Comparison of ENCODE assay signal across 7 cellular contexts in the genomic region with DNA sequence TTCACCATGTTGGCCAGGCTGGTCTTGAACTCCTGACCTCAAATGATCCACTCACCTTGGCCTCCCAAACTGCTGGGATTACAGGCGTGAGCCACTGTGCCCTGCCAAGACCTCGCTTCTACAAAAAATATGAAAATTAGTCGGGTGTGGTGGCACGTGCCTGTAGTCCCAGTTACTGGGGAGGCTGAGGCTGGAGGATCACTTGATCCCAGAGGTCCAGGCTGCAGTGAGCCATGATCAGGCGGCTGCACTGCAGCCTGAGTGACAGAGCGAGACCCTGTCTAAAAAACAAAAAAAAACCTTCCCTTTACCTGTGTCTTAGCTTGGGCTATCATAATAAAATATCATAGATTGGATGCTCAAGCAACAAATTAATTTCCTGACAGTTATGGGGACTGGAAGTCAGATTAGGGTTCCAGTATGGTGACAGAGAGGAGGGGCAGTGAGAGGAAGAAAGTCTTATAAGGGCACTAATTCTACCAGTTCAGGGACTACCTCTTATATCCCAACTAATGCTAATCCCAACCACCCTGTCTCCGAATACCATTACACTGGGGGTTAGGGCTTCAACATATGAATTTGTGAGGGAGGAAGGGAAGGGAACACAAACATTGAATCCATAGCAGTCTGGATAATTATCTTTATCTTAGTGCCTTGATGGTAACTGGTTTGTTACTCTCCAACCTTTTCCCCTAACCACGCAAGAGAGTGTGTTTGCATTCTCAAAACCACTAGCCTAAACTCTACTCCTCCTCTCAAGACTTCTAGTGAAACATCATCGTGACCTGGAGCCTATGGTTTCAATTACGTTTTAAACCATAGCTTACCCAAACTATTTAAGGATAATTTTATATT. TPM values are rescaled to one million over a fixed set of nuclear protein-coding genes. Genes with fewer than 3 reads are reported as not detected.
DNase-seq lines count a peak whose midpoint lies in the region; TF ChIP-seq lines count a peak whose summit lies in the region.
"Had no signal": no experiment of that assay in that cellular context is flagged by ENCODE, and none has a peak within 500 bp of the region (broad histone marks: within the 10 kb centered on the region; RNA-seq: fewer than 3 reads in every experiment).

No MANE protein-coding gene starts in this region.

- H3K9ac ChIP-seq in SK-N-MC (ENCODE audit: insufficient read length): peak overlapping the region; percentile 93
- H3K9ac ChIP-seq in mesenchymal stem cell (ENCODE audit: low read length): peak overlapping the region; percentile 88

- H2BK15ac ChIP-seq in mesenchymal stem cell (ENCODE audit: low read depth, poor library complexity, severe bottlenecking): no peak overlapping the region

- H3K23ac ChIP-seq in mesenchymal stem cell (ENCODE audit: low read length in 2 of 2): no peak overlapping the region

- H3K27ac Mint-ChIP-seq in CD4-positive, alpha-beta memory T cell: peak overlapping the region; percentile 86 to 97 (median 94)
- H3K27ac Mint-ChIP-seq in CD14-positive monocyte: peak overlapping the region in 1 of 7 donors; percentile 92

- H2AK5ac ChIP-seq in mesenchymal stem cell (ENCODE audit: low read length, severe bottlenecking): no peak overlapping the region

- no peak overlapping the region for H3K4me2 ChIP-seq in mesenchymal stem cell (ENCODE audit: low read length, poor library complexity, severe bottlenecking)

- H3K79me1 ChIP-seq in mesenchymal stem cell (replicated peaks; ENCODE audit: low read length, poor library complexity, severe bottlenecking): peaks cover 17% of the 10 kb centered on the region

- peaks cover under 1% of the 10 kb centered on the region for H3K36me3 ChIP-seq in CD4-positive, alpha-beta memory T cell (ENCODE audit: insufficient read depth, low read length)
- H3K36me3 ChIP-seq in SK-N-MC (ENCODE audit: insufficient read depth, low read length) (peaks cover 27% of the 10 kb centered on the region), mesenchymal stem cell (ENCODE audit: control insufficient read depth in 1 of 2, insufficient read depth in 2 of 2, low read depth in 1 of 2, low read length in 2 of 2) (peaks cover 22 to 31% of the 10 kb centered on the region in 2 experiments)

- H3K4me1 Mint-ChIP-seq in CD4-positive, alpha-beta memory T cell: peaks cover 13 to 25% (median 21%) of the 10 kb centered on the region in 4 donors
- H3K4me1 Mint-ChIP-seq in CD14-positive monocyte: peaks cover 17% of the 10 kb centered on the region

- no peak overlapping the region for H3K4ac ChIP-seq in mesenchymal stem cell (ENCODE audit: low read depth in 1 of 2, low read length in 2 of 2)

- H3K4me3 Mint-ChIP-seq in CD4-positive, alpha-beta memory T cell: peak overlapping the region in 7 of 8 donors; percentile 9 to 92 (median 90)
- H3K4me3 Mint-ChIP-seq in CD14-positive monocyte: peak overlapping the region in 1 of 2 donors; percentile 82

- H3K4me1 ChIP-seq in CD4-positive, alpha-beta memory T cell (ENCODE audit: insufficient read depth, low read length): peaks cover 16% of the 10 kb centered on the region
- peaks cover 10% of the 10 kb centered on the region for H3K4me1 ChIP-seq in mesenchymal stem cell (ENCODE audit: control insufficient read depth, insufficient read depth, low read depth, low read length)

- H3K36me3 Mint-ChIP-seq in CD4-positive, alpha-beta memory T cell: peaks cover 8 to 15% of the 10 kb centered on the region in 2 donors
- peaks cover 16 to 20% of the 10 kb centered on the region in 2 donors for H3K36me3 Mint-ChIP-seq in CD14-positive monocyte

- H4K91ac ChIP-seq in mesenchymal stem cell (ENCODE audit: low read length): no peak overlapping the region

- peak overlapping the region; percentile 81 for H3K27ac ChIP-seq in CD4-positive, alpha-beta memory T cell (ENCODE audit: low read depth, low read length)
- H3K27ac ChIP-seq in SK-N-MC (peak overlapping the region; percentile 65), mesenchymal stem cell (ENCODE audit: low read length, poor library complexity, severe bottlenecking) (no peak overlapping the region)

- H3K9me3 ChIP-seq in CD4-positive, alpha-beta memory T cell (ENCODE audit: control insufficient read depth in 1 of 2, low read length in 2 of 2): no peaks in the 10 kb centered on the region
- no peaks in the 10 kb centered on the region for H3K9me3 ChIP-seq in SK-N-MC (ENCODE audit: low read depth, low read length)
- H3K9me3 ChIP-seq in mesenchymal stem cell (ENCODE audit: control insufficient read depth, low read length): no peaks in the 10 kb centered on the region

- H2BK120ac ChIP-seq in mesenchymal stem cell (ENCODE audit: low read depth, low read length): no peak overlapping the region

- no peak overlapping the region for H3K18ac ChIP-seq in mesenchymal stem cell (ENCODE audit: low read depth in 1 of 2, low read length in 2 of 2)

- no peak overlapping the region for H3K14ac ChIP-seq in mesenchymal stem cell (ENCODE audit: low read length in 2 of 2)

- CTCF ChIA-PET in CD4-positive, alpha-beta memory T cell (lab: Charles Lee; ENCODE audit: partially characterized antibody): interaction anchor here (0.9 to 3.8 kb wide), 12 partner anchors 10 to 204 kb away, joined by 3 to 26 read pairs (median 5); a partner anchor contains a TSS

- POLR2A ChIA-PET in CD4-positive, alpha-beta memory T cell (lab: Charles Lee; ENCODE audit: partially characterized antibody): interaction anchor here (0.8 to 3.0 kb wide), 12 partner anchors 9 to 137 kb away, joined by 3 to 50 read pairs (median 6); a partner anchor contains a TSS

- H2BK12ac ChIP-seq in mesenchymal stem cell (ENCODE audit: low read length in 2 of 2): no peak overlapping the region

- no peak overlapping the region for H2AFZ ChIP-seq in mesenchymal stem cell (ENCODE audit: low read depth, low read length)

- H4K8ac ChIP-seq in mesenchymal stem cell (ENCODE audit: low read length): no peak overlapping the region

- H3K27me3 ChIP-seq in CD4-positive, alpha-beta memory T cell (ENCODE audit: insufficient read depth, low read length): no peaks in the 10 kb centered on the region
- H3K27me3 ChIP-seq in mesenchymal stem cell (ENCODE audit: control insufficient read depth in 1 of 2, insufficient read depth in 1 of 2, low read length in 2 of 2): peaks cover 3 to 12% of the 10 kb centered on the region in 2 experiments

- H3K9me3 Mint-ChIP-seq in CD4-positive, alpha-beta memory T cell: peaks cover 0 to 4% (median 0%) of the 10 kb centered on the region in 8 donors
- H3K9me3 Mint-ChIP-seq in CD14-positive monocyte: no peaks in the 10 kb centered on the region

- no peak for TF ChIP-seq CTCF in CD14-positive monocyte (IDR thresholded peaks at IDR 0.05)

- no peak for DNase-seq in CD4-positive, alpha-beta memory T cell
- DNase-seq in SK-N-MC (ENCODE audit: low read depth, low spot score) (no peak), mesenchymal stem cell (no peak), D341Med (ENCODE audit: low spot score) (no peak), KG1 (lab: John Stamatoyannopoulos, UW) (no peak), CD14-positive monocyte (ENCODE audit: low spot score) (no peak)

- no peaks in the 10 kb centered on the region for H3K27me3 Mint-ChIP-seq in CD4-positive, alpha-beta memory T cell
- peaks cover 0 to 2% (median 0%) of the 10 kb centered on the region in 3 donors for H3K27me3 Mint-ChIP-seq in CD14-positive monocyte (ENCODE audit: low read depth in 3 of 3)

- H3K4me3 ChIP-seq in CD4-positive, alpha-beta memory T cell (ENCODE audit: low read length in 2 of 2): peak overlapping the region in 1 of 2 donors; percentile 80
- H3K4me3 ChIP-seq in SK-N-MC: peak overlapping the region; percentile 95
- peak overlapping the region in 1 of 2 experiments; percentile 82 for H3K4me3 ChIP-seq in mesenchymal stem cell (ENCODE audit: insufficient read depth in 1 of 2, low read depth in 1 of 2, low read length in 2 of 2)

- intact Hi-C loops in CD4-positive, alpha-beta memory T cell (cut with micrococcal nuclease): loop anchor here (1.0 kb wide), 1 partner anchor 11 kb away; a partner anchor contains a TSS
- intact Hi-C loops in CD14-positive monocyte (cut with micrococcal nuclease): loop anchor here in 1 of 2 donors (1.0 kb wide), 1 partner anchor 8 kb away; no protein-coding TSS in a partner anchor

- WGBS in mesenchymal stem cell: 92% methylated on average over 5 of the region's 10 CpGs

- no peak overlapping the region for H2BK5ac ChIP-seq in mesenchymal stem cell (ENCODE audit: low read depth, low read length, poor library complexity, severe bottlenecking)

RNA-seq across cellular contexts. Expression of a gene that starts 1.0 kb away (rescaled TPM):
- total RNA-seq in CD4-positive, alpha-beta memory T cell: 10 to 100 TPM; 46.7 to 49.5 TPM
- 100 to 1,000 TPM in 1 of 2 donors, 10 to 100 TPM in 1; 93.3 to 152 TPM for polyA plus RNA-seq in CD4-positive, alpha-beta memory T cell
- 58.9 TPM for polyA plus RNA-seq in mesenchymal stem cell (2013, experiment 1 of 2)
- polyA plus RNA-seq in mesenchymal stem cell (2013, experiment 2 of 2): 58.1 TPM
- polyA plus RNA-seq in CD14-positive monocyte: 10 to 100 TPM; 54.9 to 81.7 TPM

RNA-seq across cellular contexts. Expression of a gene that starts 10.7 kb away (rescaled TPM):
- total RNA-seq in CD4-positive, alpha-beta memory T cell: 10 to 100 TPM; 26.9 to 30.7 TPM
- polyA plus RNA-seq in CD4-positive, alpha-beta memory T cell: 10 to 100 TPM in 1 of 2 donors, 1 to 10 TPM in 1; 8.1 to 58.5 TPM
- 24.8 TPM for polyA plus RNA-seq in mesenchymal stem cell (2013, experiment 1 of 2)
- polyA plus RNA-seq in mesenchymal stem cell (2013, experiment 2 of 2): 25.4 TPM
- 1 to 10 TPM; 2.6 to 5.3 TPM for polyA plus RNA-seq in CD14-positive monocyte

RNA-seq across cellular contexts. Expression of a gene that starts 11.0 kb away (rescaled TPM):
- total RNA-seq in CD4-positive, alpha-beta memory T cell: under 1 TPM; 0.84 to 0.91 TPM
- polyA plus RNA-seq in CD4-positive, alpha-beta memory T cell: under 1 TPM in 1 of 2 donors, not detected in 1; 0.12 TPM
- not detected for polyA plus RNA-seq in mesenchymal stem cell (2013, experiment 1 of 2)
- polyA plus RNA-seq in mesenchymal stem cell (2013, experiment 2 of 2): not detected
- polyA plus RNA-seq in CD14-positive monocyte: under 1 TPM in 1 of 2 donors, not detected in 1; 0.14 TPM
- total RNA-seq: renal cortical epithelial cell had no signal

RNA-seq across cellular contexts. Expression of a gene that starts 18.2 kb away (rescaled TPM):
- not detected for total RNA-seq in CD4-positive, alpha-beta memory T cell
- polyA plus RNA-seq in CD4-positive, alpha-beta memory T cell: not detected
- 1.6 TPM for polyA plus RNA-seq in mesenchymal stem cell (2013, experiment 1 of 2)
- 1.2 TPM for polyA plus RNA-seq in mesenchymal stem cell (2013, experiment 2 of 2)
- under 1 TPM in 1 of 2 donors, not detected in 1; 0.03 TPM for polyA plus RNA-seq in CD14-positive monocyte

RNA-seq across cellular contexts. Expression of a gene that starts 28.7 kb away (rescaled TPM):
- not detected for total RNA-seq in CD4-positive, alpha-beta memory T cell
- polyA plus RNA-seq in CD4-positive, alpha-beta memory T cell: not detected
- polyA plus RNA-seq in mesenchymal stem cell (2013, experiment 1 of 2): 0.07 TPM
- polyA plus RNA-seq in mesenchymal stem cell (2013, experiment 2 of 2): 0.07 TPM
- not detected for polyA plus RNA-seq in CD14-positive monocyte
- total RNA-seq: renal cortical epithelial cell had no signal
